ENCODE assay signal across 8 cellular contexts in genomic region chr17:35345926-35346771, GRCh38. TPM values are rescaled to one million over a fixed set of nuclear protein-coding genes. Genes with fewer than 3 reads are reported as not detected.
DNase-seq lines count a peak whose midpoint lies in the region; ATAC-seq and TF ChIP-seq lines count a peak whose summit lies in the region.

No MANE protein-coding gene starts in this region.

- ATAC-seq in HG03095 (IDR thresholded peaks at IDR 0.05; ENCODE audit: unreplicated experiment) (no peak), HG02970 (IDR thresholded peaks at IDR 0.05; ENCODE audit: low FRiP score, unreplicated experiment) (no peak)

- H3K27me3 ChIP-seq in H7 (ENCODE audit: control insufficient read depth, insufficient read depth, low read length) (peaks cover 36% of the 10 kb centered on the region), esophagus (ENCODE audit: control insufficient read depth in 1 of 2, insufficient read depth in 2 of 2, low read length in 2 of 2) (no peaks in the 10 kb centered on the region)

- H3K9me3 ChIP-seq in esophagus (ENCODE audit: control insufficient read depth in 2 of 2, insufficient read depth in 1 of 2, low read depth in 1 of 2, low read length in 1 of 2): no peaks in the 10 kb centered on the region

- TF ChIP-seq CTCF in type B pancreatic cell (conservative IDR thresholded peaks at IDR 0.05): no peak

- peaks cover 0 to 3% of the 10 kb centered on the region in 2 donors for H3K4me1 ChIP-seq in esophagus (ENCODE audit: control insufficient read depth in 2 of 2, insufficient read depth in 2 of 2, low read length in 1 of 2)

- H3K36me3 ChIP-seq in H7 (replicated peaks; ENCODE audit: control insufficient read depth, insufficient read depth, low read length) (no peaks in the 10 kb centered on the region), esophagus (ENCODE audit: control insufficient read depth in 2 of 2, insufficient read depth in 2 of 2, low read length in 1 of 2) (no peaks in the 10 kb centered on the region)

- intact Hi-C loops in activated CD4-positive, alpha-beta T cell treated with anti-CD3 and anti-CD28 coated beads, Interleukin-2, amount 10 ng/mL, durations not matched to agents 24 days and 14 days (cut with micrococcal nuclease): no loop called here

- peak overlapping the region; percentile 64 for H3K4me3 ChIP-seq in H7 (ENCODE audit: insufficient read depth, low read depth, low read length)
- H3K4me3 ChIP-seq in esophagus (ENCODE audit: low read depth in 1 of 2, low read length in 2 of 2): peak overlapping the region; percentile 41 to 43

- peaks cover 38% of the 10 kb centered on the region for H3K36me3 Mint-ChIP-seq in activated CD4-positive, alpha-beta T cell treated with anti-CD3 and anti-CD28 coated beads, Interleukin-2, amount 10 ng/mL, durations not matched to agents 24 days and 14 days (ENCODE audit: low read depth)
- H3K36me3 Mint-ChIP-seq in type B pancreatic cell: no peaks in the 10 kb centered on the region

- H3K27ac Mint-ChIP-seq in activated CD4-positive, alpha-beta T cell treated with anti-CD3 and anti-CD28 coated beads, Interleukin-2, amount 10 ng/mL, durations not matched to agents 24 days and 14 days: peak overlapping the region; percentile 60
- peak overlapping the region; percentile 36 for H3K27ac Mint-ChIP-seq in type B pancreatic cell

- peak; percentile 30 for DNase-seq in ACHN
- DNase-seq in H7: peak; percentile 69
- peak; percentile 84 for DNase-seq in activated CD4-positive, alpha-beta T cell treated with anti-CD3 and anti-CD28 coated beads, Interleukin-2, amount 10 ng/mL, durations not matched to agents 24 days and 14 days
- DNase-seq in midbrain (lab: John Stamatoyannopoulos, UW): peak; percentile 17
- DNase-seq in type B pancreatic cell (ENCODE audit: extremely low spot score, unreplicated experiment): no peak

- 4 to 7% methylated on average over 40 of the region's 40 CpGs for WGBS in esophagus, 2 donors

- in situ Hi-C loops in ACHN (cut with HindIII; ENCODE audit: low pct_ligation_motif_present, low pct_unique_long_range_greater_than_20kb, low sequenced_read_pairs): no loop called here

- H3K27ac ChIP-seq in esophagus (ENCODE audit: low read depth in 2 of 2, low read length in 1 of 2): peak overlapping the region; percentile 18 to 68

- H3K27me3 Mint-ChIP-seq in activated CD4-positive, alpha-beta T cell treated with anti-CD3 and anti-CD28 coated beads, Interleukin-2, amount 10 ng/mL, durations not matched to agents 24 days and 14 days: peaks cover 18% of the 10 kb centered on the region
- peaks cover 69% of the 10 kb centered on the region for H3K27me3 Mint-ChIP-seq in type B pancreatic cell

- peaks cover 42% of the 10 kb centered on the region for H3K4me1 Mint-ChIP-seq in activated CD4-positive, alpha-beta T cell treated with anti-CD3 and anti-CD28 coated beads, Interleukin-2, amount 10 ng/mL, durations not matched to agents 24 days and 14 days
- H3K4me1 Mint-ChIP-seq in type B pancreatic cell (ENCODE audit: unreplicated experiment): peaks cover 4% of the 10 kb centered on the region

- H3K4me3 Mint-ChIP-seq in activated CD4-positive, alpha-beta T cell treated with anti-CD3 and anti-CD28 coated beads, Interleukin-2, amount 10 ng/mL, durations not matched to agents 24 days and 14 days: peak overlapping the region; percentile 93
- H3K4me3 Mint-ChIP-seq in type B pancreatic cell: peak overlapping the region; percentile 89

- H3K9me3 Mint-ChIP-seq in activated CD4-positive, alpha-beta T cell treated with anti-CD3 and anti-CD28 coated beads, Interleukin-2, amount 10 ng/mL, durations not matched to agents 24 days and 14 days: peaks cover 12% of the 10 kb centered on the region
- no peaks in the 10 kb centered on the region for H3K9me3 Mint-ChIP-seq in type B pancreatic cell

RNA-seq across cellular contexts. Expression of gene SLFN11, which starts 27.3 kb away (rescaled TPM):
- total RNA-seq in H7 (2014; rRNA removed; shearing (Covaris generic)): 0.21 and 0.41 TPM in 2 replicates
- total RNA-seq in activated CD4-positive, alpha-beta T cell treated with anti-CD3 and anti-CD28 coated beads, Interleukin-2, amount 10 ng/mL, durations not matched to agents 24 days and 14 days: 72.3 and 73.6 TPM in 2 replicates
- 1 to 10 TPM; 2.7 to 3.0 TPM for polyA plus RNA-seq in esophagus
- total RNA-seq in type B pancreatic cell (ENCODE audit: low replicate concordance): 19.8 and 30.7 TPM in 2 replicates

Comparison
In these comparisons a context has a peak if more than half of its experiments do, and no peak if none do; other contexts are left out.
1. RNA of gene SLFN11, which starts 27.3 kb away (total RNA-seq): 72.3 to 73.6 TPM in activated CD4-positive, alpha-beta T cell treated with anti-CD3 and anti-CD28 coated beads, Interleukin-2, amount 10 ng/mL, durations not matched to agents 24 days and 14 days and 19.8 to 30.7 TPM in type B pancreatic cell; 0.21 to 0.41 TPM in H7; every median in the first group is over 10 times any median in the second.